Comparison of ENCODE assay signal across 20 cellular contexts in genomic region chr16:67551091-67551490, GRCh38.
"Had no signal": no experiment of that assay in that cellular context is flagged by ENCODE, and none has a peak within 500 bp of the region (broad histone marks: within the 10 kb centered on the region; RNA-seq: fewer than 3 reads in every experiment).

No MANE protein-coding gene starts in this region.

- H3K4me1 ChIP-seq: breast epithelium, prostate gland had no signal

- ATAC-seq: lower lobe of right lung, natural killer cell had no signal

- H3K36me3 ChIP-seq: breast epithelium, prostate gland had no signal

- H3K27ac Mint-ChIP-seq: activated CD4-positive, alpha-beta memory T cell treated with anti-CD3 and anti-CD28 coated beads for 36 hours had no signal

- H3K27me3 Mint-ChIP-seq: activated CD4-positive, alpha-beta memory T cell treated with anti-CD3 and anti-CD28 coated beads for 36 hours had no signal

- H3K9me3 Mint-ChIP-seq: activated CD4-positive, alpha-beta memory T cell treated with anti-CD3 and anti-CD28 coated beads for 36 hours; natural killer cell had no signal

- H3K27me3 ChIP-seq: breast epithelium, right atrium auricular region, stomach had no signal

- DNase-seq: activated CD4-positive, alpha-beta memory T cell treated with anti-CD3 and anti-CD28 coated beads for 36 hours; activated naive CD4-positive, alpha-beta T cell treated with Interleukin-2 at 50 U/mL for 16 hours; cortex of kidney; erythroblast; foreskin melanocyte; glutamatergic neuron; hippocampal formation; islet precursor cell; natural killer cell; stimulated activated CD4-positive, alpha-beta T cell treated with anti-CD3 and anti-CD28 coated beads, Interleukin-15, amount 100 ng/mL, for 24 hours; stimulated activated CD4-positive, alpha-beta T cell treated with anti-CD3 and anti-CD28 coated beads, Interleukin-2, amount 100 ng/mL, for 48 hours; stomach; trophoblast cell; WERI-Rb-1 had no signal

- H3K4me3 Mint-ChIP-seq: activated CD4-positive, alpha-beta memory T cell treated with anti-CD3 and anti-CD28 coated beads for 36 hours; natural killer cell had no signal

- FAIRE-seq: endometrium had no signal

- H3K9me3 ChIP-seq: breast epithelium, lower lobe of right lung, prostate gland, right atrium auricular region, stomach had no signal

- H3K36me3 Mint-ChIP-seq: natural killer cell had no signal

- H3K27ac ChIP-seq: breast epithelium, lower lobe of right lung, prostate gland, right atrium auricular region, skin epidermis, stomach, WERI-Rb-1 had no signal

- H3K4me3 ChIP-seq: breast epithelium, lower lobe of right lung, prostate gland, right atrium auricular region, skin epidermis, stomach had no signal
